ENCODE assay signal across 21 cellular contexts in the genomic region with DNA sequence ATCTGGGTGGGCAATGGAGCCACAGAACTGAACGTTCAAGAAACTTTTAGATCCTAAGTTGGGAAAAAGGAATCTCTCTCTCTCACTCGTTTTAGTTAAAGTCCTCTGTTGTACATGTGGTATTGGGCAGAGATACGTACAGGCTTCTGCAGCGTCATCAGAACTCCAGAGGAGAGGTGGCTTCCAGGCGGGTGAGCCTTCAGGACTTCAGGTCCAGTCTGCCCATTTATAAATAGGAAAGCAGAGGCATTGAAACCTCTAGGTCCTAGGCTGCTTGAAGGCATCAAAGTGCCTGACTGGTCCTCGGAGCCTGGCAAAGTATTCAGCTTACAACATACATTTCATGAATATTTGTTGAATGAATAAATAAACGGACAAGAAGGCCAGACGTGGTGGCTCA. TPM values are rescaled to one million over a fixed set of nuclear protein-coding genes. Genes with fewer than 3 reads are reported as not detected.
"Had no signal": no experiment of that assay in that cellular context is flagged by ENCODE, and none has a peak within 500 bp of the region (broad histone marks: within the 10 kb centered on the region; RNA-seq: fewer than 3 reads in every experiment).

No MANE protein-coding gene starts in this region.

- H3K9me3 ChIP-seq: suprapubic skin, upper lobe of right lung had no signal

- ATAC-seq: activated naive CD8-positive, alpha-beta T cell treated with anti-CD3 and anti-CD28 coated beads, Interleukin-2, amount 50 U/mL, for 24 hours; foreskin keratinocyte; left ventricle myocardium superior; natural killer cell treated with Interleukin-12 subunit alpha and Interleukin-12 subunit beta and Interleukin-15 and Interleukin-18, amount 100 ng/mL, for 72 hours; upper lobe of right lung had no signal

- H3K36me3 Mint-ChIP-seq: natural killer cell treated with Interleukin-12 subunit alpha and Interleukin-12 subunit beta and Interleukin-15 and Interleukin-18, amount 100 ng/mL, for 72 hours had no signal

- H3K4me3 Mint-ChIP-seq: activated naive CD4-positive, alpha-beta T cell treated with anti-CD3 and anti-CD28 coated beads for 36 hours; activated naive CD8-positive, alpha-beta T cell treated with anti-CD3 and anti-CD28 coated beads, Interleukin-2, amount 50 U/mL, for 24 hours; natural killer cell treated with Interleukin-12 subunit alpha and Interleukin-12 subunit beta and Interleukin-15 and Interleukin-18, amount 100 ng/mL, for 72 hours; stimulated activated naive CD8-positive, alpha-beta T cell treated with anti-CD3 and anti-CD28 coated beads, Interleukin-15, Interleukin-2, amounts not matched to agents 100 ng/mL and 50 ng/mL, for 24 hours had no signal

- H3K27ac ChIP-seq: foreskin keratinocyte, suprapubic skin, upper lobe of right lung had no signal

- DNase-seq: activated CD4-positive, alpha-beta T cell treated with anti-CD3 and anti-CD28 coated beads, Interleukin-2, amount 50 U/mL, for 1 hour; activated naive CD4-positive, alpha-beta T cell treated with anti-CD3 and anti-CD28 coated beads for 36 hours; activated naive CD8-positive, alpha-beta T cell treated with anti-CD3 and anti-CD28 coated beads, Interleukin-2, amount 50 U/mL, for 24 hours; aorta; cortex of kidney; effector CD8-positive, alpha-beta T cell; foreskin keratinocyte; left ventricle myocardium superior; mesendoderm; nucleus accumbens; stimulated activated CD4-positive, alpha-beta T cell treated with anti-CD3 and anti-CD28 coated beads, Interleukin-15, amount 100 ng/mL, for 24 hours; stimulated activated CD4-positive, alpha-beta T cell treated with anti-CD3 and anti-CD28 coated beads, Interleukin-4, amount 100 ng/mL, for 1 hour; T-helper 9 cell; upper lobe of right lung had no signal

- H3K27ac Mint-ChIP-seq: activated naive CD4-positive, alpha-beta T cell treated with anti-CD3 and anti-CD28 coated beads for 36 hours; activated naive CD8-positive, alpha-beta T cell treated with anti-CD3 and anti-CD28 coated beads, Interleukin-2, amount 50 U/mL, for 24 hours; activated T-helper 2 cell treated with anti-CD3 and anti-CD28 coated beads, Interferon-gamma antibody, Interleukin-2, Interleukin-4, amounts not matched to agents 10 μg/mL and 5 μg/mL and 100 μg/mL, durations not matched to agents 14 hours and 24 hours and 36 hours; natural killer cell treated with Interleukin-12 subunit alpha and Interleukin-12 subunit beta and Interleukin-15 and Interleukin-18, amount 100 ng/mL, for 72 hours; stimulated activated naive CD8-positive, alpha-beta T cell treated with anti-CD3 and anti-CD28 coated beads, Interleukin-15, Interleukin-2, amounts not matched to agents 100 ng/mL and 50 ng/mL, for 24 hours had no signal

- H3K9me3 Mint-ChIP-seq: activated naive CD4-positive, alpha-beta T cell treated with anti-CD3 and anti-CD28 coated beads for 36 hours; activated naive CD8-positive, alpha-beta T cell treated with anti-CD3 and anti-CD28 coated beads, Interleukin-2, amount 50 U/mL, for 24 hours; activated T-helper 2 cell treated with anti-CD3 and anti-CD28 coated beads, Interferon-gamma antibody, Interleukin-2, Interleukin-4, amounts not matched to agents 10 μg/mL and 5 μg/mL and 100 μg/mL, durations not matched to agents 14 hours and 24 hours and 36 hours; natural killer cell treated with Interleukin-12 subunit alpha and Interleukin-12 subunit beta and Interleukin-15 and Interleukin-18, amount 100 ng/mL, for 72 hours; stimulated activated naive CD8-positive, alpha-beta T cell treated with anti-CD3 and anti-CD28 coated beads, Interleukin-15, Interleukin-2, amounts not matched to agents 100 ng/mL and 50 ng/mL, for 24 hours had no signal

- H3K36me3 ChIP-seq: suprapubic skin, upper lobe of right lung had no signal

- H3K27me3 ChIP-seq: upper lobe of right lung had no signal

- H3K4me3 ChIP-seq: suprapubic skin, upper lobe of right lung had no signal

- H3K27me3 Mint-ChIP-seq: activated naive CD8-positive, alpha-beta T cell treated with anti-CD3 and anti-CD28 coated beads, Interleukin-2, amount 50 U/mL, for 24 hours; stimulated activated naive CD8-positive, alpha-beta T cell treated with anti-CD3 and anti-CD28 coated beads, Interleukin-15, Interleukin-2, amounts not matched to agents 100 ng/mL and 50 ng/mL, for 24 hours had no signal

- H3K4me1 ChIP-seq: foreskin keratinocyte, suprapubic skin, upper lobe of right lung had no signal

RNA-seq across cellular contexts. Expression of a gene that starts 8.1 kb away (rescaled TPM):
- total RNA-seq: activated naive CD4-positive, alpha-beta T cell treated with anti-CD3 and anti-CD28 coated beads for 36 hours; aorta; foreskin keratinocyte; kidney epithelial cell; left ventricle myocardium superior; posterior vena cava; skeletal muscle tissue; upper lobe of right lung had no signal
- polyA plus RNA-seq: aorta, foreskin keratinocyte had no signal
